In the genomic region with DNA sequence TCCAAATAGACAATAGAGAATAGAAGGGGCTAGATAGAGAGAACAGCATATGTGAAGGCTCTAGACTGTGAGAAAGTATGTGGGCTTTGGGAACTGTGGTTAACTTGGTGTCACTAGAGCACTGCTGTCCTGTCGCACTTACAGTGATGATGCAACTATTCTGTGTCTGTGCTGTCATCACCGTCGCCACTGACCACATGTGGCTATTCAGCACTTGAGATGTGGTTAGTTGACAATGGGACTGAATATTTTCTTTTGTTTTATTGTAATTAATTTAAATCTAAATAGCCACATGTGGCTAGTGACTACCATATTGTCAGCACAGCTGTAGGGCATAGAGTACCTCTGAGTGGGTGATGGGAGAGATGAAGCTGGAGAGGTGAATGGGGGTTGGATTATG, we compare ENCODE assay signal across 1 cellular context.
TF ChIP-seq lines count a peak whose summit lies in the region.

No MANE protein-coding gene starts in this region.

TF ChIP-seq in GM12878, 131 proteins besides CTCF, POLR2A, EP300 and RAD21 (continued from another document and continues in another):
- TF ChIP-seq NKRF (conservative IDR thresholded peaks at IDR 0.05): no peak
- TF ChIP-seq IRF5 (IDR thresholded peaks at IDR 0.05; ENCODE audit: borderline replicate concordance): no peak
- TF ChIP-seq, protein P1, sequence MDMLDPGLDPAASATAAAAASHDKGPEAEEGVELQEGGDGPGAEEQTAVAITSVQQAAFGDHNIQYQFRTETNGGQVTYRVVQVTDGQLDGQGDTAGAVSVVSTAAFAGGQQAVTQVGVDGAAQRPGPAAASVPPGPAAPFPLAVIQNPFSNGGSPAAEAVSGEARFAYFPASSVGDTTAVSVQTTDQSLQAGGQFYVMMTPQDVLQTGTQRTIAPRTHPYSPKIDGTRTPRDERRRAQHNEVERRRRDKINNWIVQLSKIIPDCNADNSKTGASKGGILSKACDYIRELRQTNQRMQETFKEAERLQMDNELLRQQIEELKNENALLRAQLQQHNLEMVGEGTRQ (IDR thresholded peaks at IDR 0.05; ENCODE audit: borderline replicate concordance, low read depth, low read length): no peak
- no peak for TF ChIP-seq IRF4 (IDR thresholded peaks at IDR 0.05; ENCODE audit: low read depth, low read length)
- no peak for TF ChIP-seq ZBED1 (IDR thresholded peaks at IDR 0.05; ENCODE audit: borderline replicate concordance)
- TF ChIP-seq ZBTB4 (CRISPR knock-in tag; IDR thresholded peaks at IDR 0.05): no peak
- no peak for TF ChIP-seq NR2C1 (IDR thresholded peaks at IDR 0.05)
- TF ChIP-seq, protein P2, sequence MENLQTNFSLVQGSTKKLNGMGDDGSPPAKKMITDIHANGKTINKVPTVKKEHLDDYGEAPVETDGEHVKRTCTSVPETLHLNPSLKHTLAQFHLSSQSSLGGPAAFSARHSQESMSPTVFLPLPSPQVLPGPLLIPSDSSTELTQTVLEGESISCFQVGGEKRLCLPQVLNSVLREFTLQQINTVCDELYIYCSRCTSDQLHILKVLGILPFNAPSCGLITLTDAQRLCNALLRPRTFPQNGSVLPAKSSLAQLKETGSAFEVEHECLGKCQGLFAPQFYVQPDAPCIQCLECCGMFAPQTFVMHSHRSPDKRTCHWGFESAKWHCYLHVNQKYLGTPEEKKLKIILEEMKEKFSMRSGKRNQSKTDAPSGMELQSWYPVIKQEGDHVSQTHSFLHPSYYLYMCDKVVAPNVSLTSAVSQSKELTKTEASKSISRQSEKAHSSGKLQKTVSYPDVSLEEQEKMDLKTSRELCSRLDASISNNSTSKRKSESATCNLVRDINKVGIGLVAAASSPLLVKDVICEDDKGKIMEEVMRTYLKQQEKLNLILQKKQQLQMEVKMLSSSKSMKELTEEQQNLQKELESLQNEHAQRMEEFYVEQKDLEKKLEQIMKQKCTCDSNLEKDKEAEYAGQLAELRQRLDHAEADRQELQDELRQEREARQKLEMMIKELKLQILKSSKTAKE (IDR thresholded peaks at IDR 0.05; ENCODE audit: low read depth, poor library complexity, severe bottlenecking): peak; percentile 78
- peak; percentile 94 for TF ChIP-seq CREB1 (IDR thresholded peaks at IDR 0.05; ENCODE audit: low read depth)
- TF ChIP-seq MEF2A (IDR thresholded peaks at IDR 0.05; ENCODE audit: insufficient read depth, low read depth, low read length): no peak
- no peak for TF ChIP-seq TARDBP (IDR thresholded peaks at IDR 0.05; ENCODE audit: borderline replicate concordance)
- TF ChIP-seq STAT1 (conservative IDR thresholded peaks at IDR 0.05): no peak
- no peak for TF ChIP-seq FOXM1 (IDR thresholded peaks at IDR 0.05; ENCODE audit: low read depth, low read length)
- no peak for TF ChIP-seq HCFC1 (IDR thresholded peaks at IDR 0.05; ENCODE audit: low read length)
- TF ChIP-seq CHD2 (IDR thresholded peaks at IDR 0.05; ENCODE audit: borderline replicate concordance, low read depth, low read length): peak; percentile 36; the same call in 1 of the 2 replicates
- TF ChIP-seq STAT3 (IDR thresholded peaks at IDR 0.05; ENCODE audit: low read depth, low read length): no peak
- no peak for TF ChIP-seq ZNF274 (IDR thresholded peaks at IDR 0.05; ENCODE audit: insufficient read depth, insufficient read length)
- no peak for TF ChIP-seq E2F8 (IDR thresholded peaks at IDR 0.05; ENCODE audit: low read depth, partially characterized antibody)
- no peak for TF ChIP-seq SREBF1 (IDR thresholded peaks at IDR 0.05; ENCODE audit: low read length)
- no peak for TF ChIP-seq ZNF622 (IDR thresholded peaks at IDR 0.05)
- TF ChIP-seq CEBPZ (IDR thresholded peaks at IDR 0.05; ENCODE audit: low read depth, low read length): no peak
- TF ChIP-seq, protein P3, sequence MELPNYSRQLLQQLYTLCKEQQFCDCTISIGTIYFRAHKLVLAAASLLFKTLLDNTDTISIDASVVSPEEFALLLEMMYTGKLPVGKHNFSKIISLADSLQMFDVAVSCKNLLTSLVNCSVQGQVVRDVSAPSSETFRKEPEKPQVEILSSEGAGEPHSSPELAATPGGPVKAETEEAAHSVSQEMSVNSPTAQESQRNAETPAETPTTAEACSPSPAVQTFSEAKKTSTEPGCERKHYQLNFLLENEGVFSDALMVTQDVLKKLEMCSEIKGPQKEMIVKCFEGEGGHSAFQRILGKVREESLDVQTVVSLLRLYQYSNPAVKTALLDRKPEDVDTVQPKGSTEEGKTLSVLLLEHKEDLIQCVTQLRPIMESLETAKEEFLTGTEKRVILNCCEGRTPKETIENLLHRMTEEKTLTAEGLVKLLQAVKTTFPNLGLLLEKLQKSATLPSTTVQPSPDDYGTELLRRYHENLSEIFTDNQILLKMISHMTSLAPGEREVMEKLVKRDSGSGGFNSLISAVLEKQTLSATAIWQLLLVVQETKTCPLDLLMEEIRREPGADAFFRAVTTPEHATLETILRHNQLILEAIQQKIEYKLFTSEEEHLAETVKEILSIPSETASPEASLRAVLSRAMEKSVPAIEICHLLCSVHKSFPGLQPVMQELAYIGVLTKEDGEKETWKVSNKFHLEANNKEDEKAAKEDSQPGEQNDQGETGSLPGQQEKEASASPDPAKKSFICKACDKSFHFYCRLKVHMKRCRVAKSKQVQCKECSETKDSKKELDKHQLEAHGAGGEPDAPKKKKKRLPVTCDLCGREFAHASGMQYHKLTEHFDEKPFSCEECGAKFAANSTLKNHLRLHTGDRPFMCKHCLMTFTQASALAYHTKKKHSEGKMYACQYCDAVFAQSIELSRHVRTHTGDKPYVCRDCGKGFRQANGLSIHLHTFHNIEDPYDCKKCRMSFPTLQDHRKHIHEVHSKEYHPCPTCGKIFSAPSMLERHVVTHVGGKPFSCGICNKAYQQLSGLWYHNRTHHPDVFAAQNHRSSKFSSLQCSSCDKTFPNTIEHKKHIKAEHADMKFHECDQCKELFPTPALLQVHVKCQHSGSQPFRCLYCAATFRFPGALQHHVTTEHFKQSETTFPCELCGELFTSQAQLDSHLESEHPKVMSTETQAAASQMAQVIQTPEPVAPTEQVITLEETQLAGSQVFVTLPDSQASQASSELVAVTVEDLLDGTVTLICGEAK (IDR thresholded peaks at IDR 0.05; ENCODE audit: borderline replicate concordance): no peak
- TF ChIP-seq MTA2 (IDR thresholded peaks at IDR 0.05; ENCODE audit: low read depth): peak; percentile 93
- TF ChIP-seq SMC3 (IDR thresholded peaks at IDR 0.05; ENCODE audit: borderline replicate concordance, low read length): no peak
- no peak for TF ChIP-seq MYC (IDR thresholded peaks at IDR 0.05; ENCODE audit: insufficient read depth, insufficient read length, insufficient replicate concordance, low read length, severe bottlenecking)
- no peak for TF ChIP-seq E2F4 (IDR thresholded peaks at IDR 0.05; ENCODE audit: low read depth, low read length)
